In genomic region chr11:127825185-127825584, GRCh38 we compare ENCODE assay signal across 26 cellular contexts.
"Had no signal": no experiment of that assay in that cellular context is flagged by ENCODE, and none has a peak within 500 bp of the region (broad histone marks: within the 10 kb centered on the region; RNA-seq: fewer than 3 reads in every experiment).

No MANE protein-coding gene starts in this region.

- H3K4me1 ChIP-seq: esophagus muscularis mucosa, foreskin keratinocyte, heart right ventricle, left lung, prostate gland, spleen, testis, tibial artery, upper lobe of left lung had no signal

- H3K27ac ChIP-seq: coronary artery, esophagus muscularis mucosa, foreskin keratinocyte, heart right ventricle, left lung, prostate gland, skin epidermis, spleen, testis, tibial artery, upper lobe of left lung had no signal

- H3K27ac Mint-ChIP-seq: naive thymus-derived CD4-positive, alpha-beta T cell; nephron; stimulated activated memory B cell treated with anti-CD40 and anti-IgM and Interleukin-4, amounts not matched to agents 10 μg/mL and 1 μg/mL and 100 μg/mL, for 72 hours had no signal

- DNase-seq: dermis blood vessel endothelial cell; effector memory CD4-positive, alpha-beta T cell; foreskin keratinocyte; glutamatergic neuron; heart right ventricle; hippocampal formation; left cardiac atrium; left lung; mesenchymal stem cell; midbrain; naive thymus-derived CD4-positive, alpha-beta T cell; nucleus accumbens; right cardiac atrium; spleen; stimulated activated CD4-positive, alpha-beta T cell treated with anti-CD3 and anti-CD28 coated beads, Interleukin-4, amount 100 ng/mL, for 4 hours; stimulated activated naive CD8-positive, alpha-beta T cell treated with anti-CD3 and anti-CD28 coated beads, Interleukin-15, Interleukin-2, amounts not matched to agents 100 U/mL and 50 U/mL, for 24 hours; substantia nigra; testis; tibial artery; upper lobe of left lung had no signal

- H3K4me1 Mint-ChIP-seq: naive thymus-derived CD4-positive, alpha-beta T cell; nephron; stimulated activated memory B cell treated with anti-CD40 and anti-IgM and Interleukin-4, amounts not matched to agents 10 μg/mL and 1 μg/mL and 100 μg/mL, for 72 hours had no signal

- H3K27me3 Mint-ChIP-seq: stimulated activated memory B cell treated with anti-CD40 and anti-IgM and Interleukin-4, amounts not matched to agents 10 μg/mL and 1 μg/mL and 100 μg/mL, for 72 hours had no signal

- H3K27me3 ChIP-seq: esophagus muscularis mucosa, foreskin keratinocyte, left lung, testis, tibial artery, upper lobe of left lung had no signal

- ATAC-seq: foreskin keratinocyte; heart right ventricle; left cardiac atrium; left lung; naive thymus-derived CD4-positive, alpha-beta T cell; right cardiac atrium; stimulated activated memory B cell treated with anti-CD40 and anti-IgM and Interleukin-4, amounts not matched to agents 10 μg/mL and 1 μg/mL and 100 μg/mL, for 72 hours; stimulated activated naive CD8-positive, alpha-beta T cell treated with anti-CD3 and anti-CD28 coated beads, Interleukin-15, Interleukin-2, amounts not matched to agents 100 U/mL and 50 U/mL, for 24 hours had no signal

- H3K9me3 ChIP-seq: esophagus muscularis mucosa, left lung, prostate gland, spleen, testis, tibial artery, upper lobe of left lung had no signal

- H3K9me3 Mint-ChIP-seq: stimulated activated memory B cell treated with anti-CD40 and anti-IgM and Interleukin-4, amounts not matched to agents 10 μg/mL and 1 μg/mL and 100 μg/mL, for 72 hours had no signal

- H3K36me3 Mint-ChIP-seq: naive thymus-derived CD4-positive, alpha-beta T cell; stimulated activated memory B cell treated with anti-CD40 and anti-IgM and Interleukin-4, amounts not matched to agents 10 μg/mL and 1 μg/mL and 100 μg/mL, for 72 hours had no signal

- H3K36me3 ChIP-seq: esophagus muscularis mucosa, heart right ventricle, left lung, prostate gland, spleen, tibial artery, upper lobe of left lung had no signal

- H3K4me3 ChIP-seq: coronary artery, esophagus muscularis mucosa, heart right ventricle, left lung, prostate gland, skin epidermis, spleen, testis, tibial artery, upper lobe of left lung had no signal

- H3K4me3 Mint-ChIP-seq: naive thymus-derived CD4-positive, alpha-beta T cell; nephron; stimulated activated memory B cell treated with anti-CD40 and anti-IgM and Interleukin-4, amounts not matched to agents 10 μg/mL and 1 μg/mL and 100 μg/mL, for 72 hours had no signal
